37 cellular contexts compared by ENCODE assay signal in genomic region chr20:45467172-45467571, GRCh38. TPM values are rescaled to one million over a fixed set of nuclear protein-coding genes. Genes with fewer than 3 reads are reported as not detected.
"Had no signal": no experiment of that assay in that cellular context is flagged by ENCODE, and none has a peak within 500 bp of the region (broad histone marks: within the 10 kb centered on the region; RNA-seq: fewer than 3 reads in every experiment).

No MANE protein-coding gene starts in this region.

- ATAC-seq: activated naive CD4-positive, alpha-beta T cell treated with anti-CD3 and anti-CD28 coated beads, Interleukin-2, amount 50 U/mL, for 72 hours; activated naive CD8-positive, alpha-beta T cell treated with anti-CD3 and anti-CD28 coated beads, Interleukin-2, amount 50 U/mL, for 24 hours; activated T-cell treated with anti-CD3 and anti-CD28 coated beads, Interleukin-2, amount 50 U/mL, for 4 hours; activated T-cell treated with anti-CD3 and anti-CD28 coated beads, Interleukin-2, amount 50 U/mL, for 72 hours; activated T-helper 17 cell treated with anti-CD3 and anti-CD28 coated beads, Interleukin-2, amount 50 U/mL, for 72 hours; body of pancreas had no signal

- H3K36me3 ChIP-seq: adrenal gland, ascending aorta, brain microvascular endothelial cell, breast epithelium, cardiac muscle cell had no signal

- H3K9me3 ChIP-seq: adrenal gland, ascending aorta, body of pancreas, breast epithelium had no signal

- H3K4me3 ChIP-seq: adrenal gland, ascending aorta, body of pancreas, breast epithelium, cardiac muscle cell had no signal

- FAIRE-seq: astrocyte, bronchial epithelial cell had no signal

- H3K27ac ChIP-seq: adrenal gland, ascending aorta, body of pancreas, brain microvascular endothelial cell, cardiac muscle cell had no signal

- H3K27me3 ChIP-seq: breast epithelium had no signal

- DNase-seq: activated effector memory CD4-positive, alpha-beta T cell treated with anti-CD3 and anti-CD28 coated beads, Interleukin-2, amount 50 U/mL, for 16 hours; activated effector memory CD4-positive, alpha-beta T cell treated with Interleukin-2 at 50 U/mL for 16 hours; activated gamma-delta T cell; activated gamma-delta T cell treated with Interleukin-2 at 50 U/mL for 16 hours; activated naive CD4-positive, alpha-beta T cell; activated naive CD4-positive, alpha-beta T cell treated with anti-CD3 and anti-CD28 coated beads for 36 hours; activated naive CD4-positive, alpha-beta T cell treated with anti-CD3 and anti-CD28 coated beads, Interleukin-2, amount 10 ng/mL, durations not matched to agents 7 days and 5 days; activated naive CD4-positive, alpha-beta T cell treated with anti-CD3 and anti-CD28 coated beads, Interleukin-2, amount 50 U/mL, for 16 hours; activated naive CD4-positive, alpha-beta T cell treated with Interleukin-2 at 50 U/mL for 16 hours; activated naive CD8-positive, alpha-beta T cell treated with anti-CD3 and anti-CD28 coated beads for 36 hours; activated naive CD8-positive, alpha-beta T cell treated with anti-CD3 and anti-CD28 coated beads, Interleukin-2, amount 10 ng/mL, durations not matched to agents 7 days and 5 days; activated naive CD8-positive, alpha-beta T cell treated with anti-CD3 and anti-CD28 coated beads, Interleukin-2, amount 50 U/mL, for 24 hours; activated T-cell treated with anti-CD3 and anti-CD28 coated beads, Interleukin-2, amount 50 U/mL, for 1 hour; activated T-cell treated with anti-CD3 and anti-CD28 coated beads, Interleukin-2, amount 50 U/mL, for 24 hours; activated T-cell treated with anti-CD3 and anti-CD28 coated beads, Interleukin-2, amount 50 U/mL, for 4 hours; activated T-cell treated with anti-CD3 and anti-CD28 coated beads, Interleukin-2, amount 50 U/mL, for 48 hours; activated T-cell treated with anti-CD3 and anti-CD28 coated beads, Interleukin-2, amount 50 U/mL, for 72 hours; adrenal gland; amniotic stem cell; aorta; body of pancreas; brain microvascular endothelial cell; central memory CD4-positive, alpha-beta T cell; cerebellar nuclear complex had no signal

- H3K4me1 ChIP-seq: breast epithelium had no signal

RNA-seq across cellular contexts. Expression of gene WFDC2, which starts 2.4 kb away (rescaled TPM):
- total RNA-seq: activated naive CD8-positive, alpha-beta T cell treated with anti-CD3 and anti-CD28 coated beads, Interleukin-2, amount 10 ng/mL, durations not matched to agents 7 days and 5 days; activated T-helper 1 cell treated with anti-CD3 and anti-CD28 coated beads, Interleukin-12 subunit alpha, Interleukin-12 subunit beta, Interleukin-2, Interleukin-4 antibody, amounts not matched to agents 30 ng/mL and 10 ng/mL and 1 ng/mL, durations not matched to agents 14 hours and 24 hours and 36 hours; activated T-helper 2 cell treated with anti-CD3 and anti-CD28 coated beads, Interferon-gamma antibody, Interleukin-2, Interleukin-4, amounts not matched to agents 10 μg/mL and 5 μg/mL and 100 μg/mL, durations not matched to agents 14 hours and 24 hours and 36 hours; bronchial epithelial cell; chondrocyte had no signal

RNA-seq across cellular contexts. Expression of gene SPINT3, which starts 48.2 kb away (rescaled TPM):
- total RNA-seq: activated naive CD4-positive, alpha-beta T cell treated with anti-CD3 and anti-CD28 coated beads for 36 hours; activated naive CD4-positive, alpha-beta T cell treated with anti-CD3 and anti-CD28 coated beads, Interleukin-2, amount 50 U/mL, for 72 hours; activated naive CD8-positive, alpha-beta T cell treated with anti-CD3 and anti-CD28 coated beads for 36 hours; activated naive CD8-positive, alpha-beta T cell treated with anti-CD3 and anti-CD28 coated beads, Interleukin-2, amount 10 ng/mL, durations not matched to agents 7 days and 5 days; activated T-cell treated with anti-CD3 and anti-CD28 coated beads, Interleukin-2, amount 50 U/mL, for 4 hours; activated T-cell treated with anti-CD3 and anti-CD28 coated beads, Interleukin-2, amount 50 U/mL, for 72 hours; activated T-helper 1 cell treated with anti-CD3 and anti-CD28 coated beads, Interleukin-12 subunit alpha, Interleukin-12 subunit beta, Interleukin-2, Interleukin-4 antibody, amounts not matched to agents 30 ng/mL and 10 ng/mL and 1 ng/mL, durations not matched to agents 14 hours and 24 hours and 36 hours; activated T-helper 17 cell treated with anti-CD3 and anti-CD28 coated beads, Interleukin-2, amount 50 U/mL, for 72 hours; activated T-helper 2 cell treated with anti-CD3 and anti-CD28 coated beads, Interferon-gamma antibody, Interleukin-2, Interleukin-4, amounts not matched to agents 10 μg/mL and 5 μg/mL and 100 μg/mL, durations not matched to agents 14 hours and 24 hours and 36 hours; adrenal gland; aorta; ascending aorta; astrocyte; body of pancreas; breast epithelium; bronchial epithelial cell; cardiac muscle cell; cardiac septum; cerebellum; chondrocyte had no signal
- polyA plus RNA-seq: adipose tissue, adrenal gland, aorta, cardiac muscle cell had no signal
